8 cellular contexts compared by ENCODE assay signal in genomic region chr2:178804791-178805190, GRCh38. TPM values are rescaled to one million over a fixed set of nuclear protein-coding genes. Genes with fewer than 3 reads are reported as not detected.
DNase-seq lines count a peak whose midpoint lies in the region; ATAC-seq, FAIRE-seq and TF ChIP-seq lines count a peak whose summit lies in the region.

No MANE protein-coding gene starts in this region.

- dilution Hi-C loops in endothelial cell of umbilical vein (cut with MboI; ENCODE audit: extremely low pct_ligation_motif_present, low sequenced_read_pairs): loop anchor here (25.0 kb wide), 1 partner anchor 108 kb away; no protein-coding TSS in a partner anchor

- H3K4me3 Mint-ChIP-seq in naive thymus-derived CD4-positive, alpha-beta T cell: no peak overlapping the region
- no peak overlapping the region for H3K4me3 Mint-ChIP-seq in activated T-cell treated with anti-CD3 and anti-CD28 coated beads, Interleukin-2, amount 50 U/mL, for 24 hours

- no peak overlapping the region for H3K9ac ChIP-seq in GM23248
- no peak overlapping the region for H3K9ac ChIP-seq in endothelial cell of umbilical vein (replicated peaks; ENCODE audit: extremely low read depth, insufficient read depth, low read length)

- H4K20me1 ChIP-seq in GM23248 (ENCODE audit: insufficient read depth): no peaks in the 10 kb centered on the region
- H4K20me1 ChIP-seq in endothelial cell of umbilical vein (replicated peaks; ENCODE audit: control insufficient read depth, extremely low read depth, insufficient read depth, low read length): no peaks in the 10 kb centered on the region

- H3K79me2 ChIP-seq in GM23248 (ENCODE audit: insufficient read depth) (no peaks in the 10 kb centered on the region), endothelial cell of umbilical vein (ENCODE audit: control insufficient read depth, insufficient read depth, low read length) (no peaks in the 10 kb centered on the region)

- no peak for TF ChIP-seq POLR2A in NB4 (IDR thresholded peaks at IDR 0.05; ENCODE audit: extremely low read depth, insufficient read length)
- no peak for TF ChIP-seq POLR2A in endothelial cell of umbilical vein (IDR thresholded peaks at IDR 0.05; ENCODE audit: low read depth, low read length)
- no peak for TF ChIP-seq POLR2A in testis (IDR thresholded peaks at IDR 0.05)

- in situ Hi-C loops in GM23248 (cut with MboI): no loop called here

- H3K9me3 ChIP-seq in GM23248 (ENCODE audit: low read depth): no peaks in the 10 kb centered on the region
- H3K9me3 ChIP-seq in endothelial cell of umbilical vein (replicated peaks; ENCODE audit: control insufficient read depth, insufficient read depth, low read length): no peaks in the 10 kb centered on the region
- no peaks in the 10 kb centered on the region for H3K9me3 ChIP-seq in testis
- no peaks in the 10 kb centered on the region for H3K9me3 ChIP-seq in naive thymus-derived CD4-positive, alpha-beta T cell (ENCODE audit: control insufficient read depth in 2 of 3, low read length in 3 of 3)

- H3K4me3 ChIP-seq in GM23248 (no peak overlapping the region), NB4 (ENCODE audit: low read depth, low read length) (no peak overlapping the region), endothelial cell of umbilical vein (replicated peaks in 1 of 3; ENCODE audit: insufficient read depth in 1 of 3, low read depth in 1 of 3, low read length in 3 of 3) (no peak overlapping the region), testis (no peak overlapping the region)
- H3K4me3 ChIP-seq in naive thymus-derived CD4-positive, alpha-beta T cell (ENCODE audit: low read length): no peak overlapping the region

- CTCF ChIA-PET in endothelial cell of umbilical vein (lab: Charles Lee): interaction anchor here (0.8 to 2.1 kb wide), 9 partner anchors 8 to 109 kb away, joined by 3 to 10 read pairs (median 4); no protein-coding TSS in a partner anchor
- CTCF ChIA-PET in naive thymus-derived CD4-positive, alpha-beta T cell (lab: Charles Lee): interaction anchor here (0.6 kb wide), 1 partner anchor 10 kb away, joined by 3 read pairs; no protein-coding TSS in a partner anchor

- H3K36me3 Mint-ChIP-seq in naive thymus-derived CD4-positive, alpha-beta T cell: peaks cover 0 to 33% (median 16%) of the 10 kb centered on the region in 5 donors
- H3K36me3 Mint-ChIP-seq in activated T-cell treated with anti-CD3 and anti-CD28 coated beads, Interleukin-2, amount 50 U/mL, for 24 hours (ENCODE audit: low read depth): no peaks in the 10 kb centered on the region

- H3K4me2 ChIP-seq in GM23248 (ENCODE audit: unreplicated experiment) (no peak overlapping the region), endothelial cell of umbilical vein (ENCODE audit: insufficient read depth, low read length) (no peak overlapping the region)

- H2AFZ ChIP-seq in GM23248 (no peak overlapping the region), endothelial cell of umbilical vein (ENCODE audit: low read depth, low read length) (no peak overlapping the region)

- no peak for ATAC-seq in naive thymus-derived CD4-positive, alpha-beta T cell

- peak; percentile 35 for DNase-seq in DMS53 treated with DMSO at 0.1 percent for 48 hours (lab: John Stamatoyannopoulos, UW; ENCODE audit: unreplicated experiment)
- DNase-seq in GM23248: peak; percentile 19
- DNase-seq in NB4 (ENCODE audit: low read depth): peak; percentile 44
- no peak for DNase-seq in endothelial cell of umbilical vein (ENCODE audit: low read depth, low spot score)
- no peak for DNase-seq in testis
- no peak for DNase-seq in hypothalamus (lab: John Stamatoyannopoulos, UW)
- no peak for DNase-seq in naive thymus-derived CD4-positive, alpha-beta T cell
- DNase-seq in activated T-cell treated with anti-CD3 and anti-CD28 coated beads, Interleukin-2, amount 50 U/mL, for 24 hours: no peak

- H3K9me1 ChIP-seq in endothelial cell of umbilical vein (replicated peaks; ENCODE audit: control insufficient read depth, extremely low read depth, insufficient read depth, low read length): no peaks in the 10 kb centered on the region

- no peaks in the 10 kb centered on the region for H3K9me2 ChIP-seq in GM23248 (ENCODE audit: insufficient read depth)

- 76 to 82% methylated on average over 3 of the region's 3 CpGs for WGBS in GM23248 (ENCODE audit: low coverage in 1 of 2, low lambda C conversion rate in 2 of 2, missing lambda C conversion rate in 2 of 2), 2 experiments
- 97 to 100% methylated on average over 2 to 3 of the region's 3 CpGs for WGBS in testis, 2 donors

- no peak for FAIRE-seq in endothelial cell of umbilical vein (lab: Jason Lieb, UNC)

- H3K4me1 ChIP-seq in GM23248 (ENCODE audit: insufficient read depth) (no peaks in the 10 kb centered on the region), endothelial cell of umbilical vein (ENCODE audit: control insufficient read depth, extremely low read depth, insufficient read depth, low read length) (no peaks in the 10 kb centered on the region), testis (no peaks in the 10 kb centered on the region)
- no peaks in the 10 kb centered on the region for H3K4me1 ChIP-seq in naive thymus-derived CD4-positive, alpha-beta T cell (ENCODE audit: control insufficient read depth in 2 of 2, insufficient read depth in 2 of 2, low read length in 2 of 2)

- intact Hi-C loops in endothelial cell of umbilical vein (cut with micrococcal nuclease): no loop called here
- intact Hi-C loops in testis (cut with DNase I; ENCODE audit: low total_unique reads): no loop called here
- intact Hi-C loops in naive thymus-derived CD4-positive, alpha-beta T cell (cut with micrococcal nuclease): no loop called here

- H3K27me3 Mint-ChIP-seq in naive thymus-derived CD4-positive, alpha-beta T cell: no peaks in the 10 kb centered on the region
- H3K27me3 Mint-ChIP-seq in activated T-cell treated with anti-CD3 and anti-CD28 coated beads, Interleukin-2, amount 50 U/mL, for 24 hours: no peaks in the 10 kb centered on the region

- H3K27ac Mint-ChIP-seq in naive thymus-derived CD4-positive, alpha-beta T cell: peak overlapping the region in 1 of 9 donors; percentile 51
- no peak overlapping the region for H3K27ac Mint-ChIP-seq in activated T-cell treated with anti-CD3 and anti-CD28 coated beads, Interleukin-2, amount 50 U/mL, for 24 hours

- H3K36me3 ChIP-seq in GM23248 (ENCODE audit: low read depth) (no peaks in the 10 kb centered on the region), endothelial cell of umbilical vein (ENCODE audit: control insufficient read depth in 2 of 2, extremely low read depth in 1 of 2, insufficient read depth in 2 of 2, low read length in 2 of 2) (no peaks in the 10 kb centered on the region), testis (ENCODE audit: low read depth, missing control alignments) (no peaks in the 10 kb centered on the region)
- H3K36me3 ChIP-seq in naive thymus-derived CD4-positive, alpha-beta T cell (ENCODE audit: control insufficient read depth in 2 of 3, insufficient read depth in 3 of 3, low read length in 3 of 3): peaks cover 0 to 21% (median 0%) of the 10 kb centered on the region in 3 experiments

- TF ChIP-seq CTCF in NB4 (IDR thresholded peaks at IDR 0.05; ENCODE audit: low read depth, low read length) (peak; percentile 66), endothelial cell of umbilical vein (IDR thresholded peaks at IDR 0.05; ENCODE audit: extremely low read depth in 1 of 2, insufficient read depth in 1 of 2, low read depth in 1 of 2, low read length in 2 of 2) (peak; percentile 25 to 32), testis (IDR thresholded peaks at IDR 0.05) (peak in 2 of 3 experiments; percentile 18 to 57)

- POLR2A ChIA-PET in endothelial cell of umbilical vein (lab: Charles Lee): no interaction called here
- POLR2A ChIA-PET in naive thymus-derived CD4-positive, alpha-beta T cell (lab: Charles Lee): no interaction called here

- no peaks in the 10 kb centered on the region for H3K9me3 Mint-ChIP-seq in naive thymus-derived CD4-positive, alpha-beta T cell
- no peaks in the 10 kb centered on the region for H3K9me3 Mint-ChIP-seq in activated T-cell treated with anti-CD3 and anti-CD28 coated beads, Interleukin-2, amount 50 U/mL, for 24 hours

- no peaks in the 10 kb centered on the region for H3F3A ChIP-seq in GM23248 (ENCODE audit: insufficient read depth)

- H3K27ac ChIP-seq in GM23248: no peak overlapping the region
- no peak overlapping the region for H3K27ac ChIP-seq in endothelial cell of umbilical vein (ENCODE audit: insufficient read depth, low read depth, low read length)
- H3K27ac ChIP-seq in testis: no peak overlapping the region
- H3K27ac ChIP-seq in naive thymus-derived CD4-positive, alpha-beta T cell (ENCODE audit: low read depth, low read length): no peak overlapping the region

- peaks cover 0 to 3% (median 0%) of the 10 kb centered on the region in 7 donors for H3K4me1 Mint-ChIP-seq in naive thymus-derived CD4-positive, alpha-beta T cell
- H3K4me1 Mint-ChIP-seq in activated T-cell treated with anti-CD3 and anti-CD28 coated beads, Interleukin-2, amount 50 U/mL, for 24 hours (ENCODE audit: low read depth): no peaks in the 10 kb centered on the region

- H3K27me3 ChIP-seq in GM23248 (replicated peaks; ENCODE audit: insufficient read depth): no peaks in the 10 kb centered on the region
- no peaks in the 10 kb centered on the region for H3K27me3 ChIP-seq in endothelial cell of umbilical vein (ENCODE audit: control insufficient read depth in 2 of 2, insufficient read depth in 2 of 2, low read length in 2 of 2)
- no peaks in the 10 kb centered on the region for H3K27me3 ChIP-seq in testis
- H3K27me3 ChIP-seq in naive thymus-derived CD4-positive, alpha-beta T cell (ENCODE audit: control insufficient read depth in 2 of 2, insufficient read depth in 2 of 2, low read length in 2 of 2): no peaks in the 10 kb centered on the region

- no TSS peak for BruUV-seq in endothelial cell of umbilical vein (replicated peaks; lab: Mats Ljungman, UMichigan)

TF ChIP-seq in endothelial cell of umbilical vein, 7 proteins besides CTCF, POLR2A, EP300 and RAD21 (continues in another document):
- TF ChIP-seq MYC (IDR thresholded peaks at IDR 0.05; ENCODE audit: low read depth, low read length) (no peak), POLR2AphosphoS5 (IDR thresholded peaks at IDR 0.05; ENCODE audit: insufficient read depth, low read depth, low read length) (no peak)

RNA-seq across cellular contexts. Expression of gene TTN, which starts 2.4 kb away (rescaled TPM):
- not detected in 2 replicates for total RNA-seq in GM23248 (2014; rRNA removed; shearing (Covaris generic))
- polyA plus RNA-seq in GM23248 (2016; fragmentation: Nextera tagmentation; extraction: Ambion mirVana) (0.13 and 0.39 TPM in 2 replicates), endothelial cell of umbilical vein (0.10 and 0.11 TPM in 2 replicates), testis (ENCODE audit: insufficient read depth, low read depth, low replicate concordance) (2.6 TPM)
- total RNA-seq in endothelial cell of umbilical vein (0.44 and 0.49 TPM in 2 replicates), testis (10 to 100 TPM; 30.8 to 49.1 TPM)
- polyA plus RNA-seq in endothelial cell of umbilical vein (2011; cell fraction: cytosol; rRNA removed): 0.03 and 0.06 TPM in 2 replicates
- 0.36 and 0.38 TPM in 2 replicates for polyA plus RNA-seq in endothelial cell of umbilical vein (2011; cell fraction: nucleus; rRNA removed)
- 0.52 and 1.4 TPM in 2 replicates for polyA plus RNA-seq in endothelial cell of umbilical vein (2012)
- 0.40 and 2.0 TPM in 2 replicates for polyA minus RNA-seq in endothelial cell of umbilical vein
- polyA minus RNA-seq in endothelial cell of umbilical vein (2011; cell fraction: cytosol; rRNA and poly(A)+ RNA removed): not detected
- polyA minus RNA-seq in endothelial cell of umbilical vein (2011; cell fraction: nucleus; rRNA and poly(A)+ RNA removed): 0.48 and 1.6 TPM in 2 replicates
- 10 to 100 TPM; 12.9 to 45.5 (median 39.9) TPM for total RNA-seq in naive thymus-derived CD4-positive, alpha-beta T cell
- polyA plus RNA-seq in naive thymus-derived CD4-positive, alpha-beta T cell: 1 to 10 TPM; 3.1 to 4.9 TPM

Comparison
In these comparisons a context has a peak if more than half of its experiments do, and no peak if none do; other contexts are left out.
1. DNase-seq: peak in DMS53 treated with DMSO at 0.1 percent for 48 hours (single experiment), GM23248 (single experiment) and NB4 (single experiment); none in endothelial cell of umbilical vein (single experiment), testis (single experiment), hypothalamus (0 of 51), naive thymus-derived CD4-positive, alpha-beta T cell (0 of 9) and activated T-cell treated with anti-CD3 and anti-CD28 coated beads, Interleukin-2, amount 50 U/mL, for 24 hours (single experiment).
2. Peak in every context shown above with its lines, with median percentiles within 50 percentile points of each other: CTCF ChIP-seq.